In genomic region chr5:164377746-164378145, GRCh38 we compare ENCODE assay signal across 24 cellular contexts.
DNase-seq lines count a peak whose midpoint lies in the region; ATAC-seq and TF ChIP-seq lines count a peak whose summit lies in the region.
"Had no signal": no experiment of that assay in that cellular context is flagged by ENCODE, and none has a peak within 500 bp of the region (broad histone marks: within the 10 kb centered on the region; RNA-seq: fewer than 3 reads in every experiment).

No MANE protein-coding gene starts in this region.

- TF ChIP-seq CTCF in choroid plexus epithelial cell (conservative IDR thresholded peaks at IDR 0.05; ENCODE audit: low read depth, low read length), result no peak
- TF ChIP-seq CTCF in lower lobe of right lung (IDR thresholded peaks at IDR 0.05), result no peak

- DNase-seq in NCI-H748 (lab: John Stamatoyannopoulos, UW; ENCODE audit: unreplicated experiment) (peak; percentile 38), NCI-H748 treated with DMSO at 0.1 percent for 48 hours (lab: John Stamatoyannopoulos, UW) (no peak), choroid plexus epithelial cell (ENCODE audit: low read depth) (peak; percentile 4), lower lobe of right lung (no peak), DMS79 (lab: John Stamatoyannopoulos, UW) (no peak), DMS153 treated with DMSO at 0.1 percent for 48 hours (lab: John Stamatoyannopoulos, UW; ENCODE audit: unreplicated experiment) (no peak), hypothalamus (lab: John Stamatoyannopoulos, UW) (no peak)
- DNase-seq: Caco-2; CD8-positive, alpha-beta T cell; DMS 273 treated with DMSO at 0.1 percent for 48 hours; DND-41; H7; NCI-H1092; NCI-H1417 treated with DMSO at 0.1 percent for 48 hours; NCI-H187; NCI-H2081 treated with DMSO at 0.1 percent for 48 hours; NCI-H2171; NCI-H510A; SHP77 had no signal

- H3K27me3 ChIP-seq in lower lobe of right lung (ENCODE audit: low read depth), result no peaks in the 10 kb centered on the region

- H3K9me3 ChIP-seq in lower lobe of right lung, result no peaks in the 10 kb centered on the region
- H3K9me3 ChIP-seq: Caco-2 had no signal

- no peaks in the 10 kb centered on the region for H3K4me1 ChIP-seq in lower lobe of right lung
- H3K4me1 ChIP-seq: Caco-2 had no signal

- H3K36me3 ChIP-seq in lower lobe of right lung, result no peaks in the 10 kb centered on the region

- H3K4me3 ChIP-seq in choroid plexus epithelial cell (ENCODE audit: low read depth, low read length) (no peak overlapping the region), lower lobe of right lung (no peak overlapping the region)

- intact Hi-C loops in lower lobe of right lung (cut with DNase I), result no loop called here

- ATAC-seq in lower lobe of right lung, result peak; percentile 47 to 74
- ATAC-seq: CD8-positive, alpha-beta T cell; Panc1 had no signal

- H3K27ac ChIP-seq in lower lobe of right lung, result no peak overlapping the region
- H3K27ac ChIP-seq: 22Rv1, C4-2B, KMS-11, RWPE1 had no signal

Comparison
In these comparisons a context has a peak if more than half of its experiments do, and no peak if none do; other contexts are left out.
1. DNase-seq: peak in NCI-H748 (single experiment) and choroid plexus epithelial cell (single experiment); none in NCI-H748 treated with DMSO at 0.1 percent for 48 hours (single experiment), lower lobe of right lung (single experiment), DMS79 (single experiment), DMS153 treated with DMSO at 0.1 percent for 48 hours (single experiment) and hypothalamus (0 of 51).